16 cellular contexts compared by ENCODE assay signal in genomic region chr18:9806905-9807304, GRCh38.
DNase-seq lines count a peak whose midpoint lies in the region; ATAC-seq, FAIRE-seq and TF ChIP-seq lines count a peak whose summit lies in the region.
"Had no signal": no experiment of that assay in that cellular context is flagged by ENCODE, and none has a peak within 500 bp of the region (broad histone marks: within the 10 kb centered on the region; RNA-seq: fewer than 3 reads in every experiment).

No MANE protein-coding gene starts in this region.

- no peaks in the 10 kb centered on the region; a peak in 1 of 5 replicates for H3K27me3 ChIP-seq in HepG2 (ENCODE audit: control insufficient read depth in 1 of 2, insufficient read depth in 2 of 2, low read length in 2 of 2)
- no peaks in the 10 kb centered on the region for H3K27me3 ChIP-seq in sigmoid colon
- H3K27me3 ChIP-seq: BLaER1 treated with 17β-estradiol and CSF1 and Interleukin-3, amounts not matched to agents 10 nM and 100 nM had no signal

- no peak; a peak in 1 of 4 replicates for TF ChIP-seq POLR2A in HepG2 (IDR thresholded peaks at IDR 0.05; ENCODE audit: insufficient read depth in 1 of 2, low read depth in 2 of 2, low read length in 2 of 2)
- TF ChIP-seq POLR2A in sigmoid colon (IDR thresholded peaks at IDR 0.05): no peak

- no peak for TF ChIP-seq CTCF in CD14-positive monocyte (IDR thresholded peaks at IDR 0.05)
- no peak for TF ChIP-seq CTCF in chondrocyte (IDR thresholded peaks at IDR 0.05)
- no peak for TF ChIP-seq CTCF in HepG2 (CRISPR knock-in tag; IDR thresholded peaks at IDR 0.05)
- no peak for TF ChIP-seq CTCF in sigmoid colon (IDR thresholded peaks at IDR 0.05)

- WGBS in HepG2 (ENCODE audit: low lambda C conversion rate): 0% methylated on average over 6 of the region's 9 CpGs
- 36 to 74% methylated on average over 9 of the region's 9 CpGs for WGBS in sigmoid colon, 2 donors

- H3K4me3 ChIP-seq in HepG2 (replicated peaks in 1 of 3; ENCODE audit: insufficient read depth in 1 of 3, low read depth in 2 of 3, low read length in 3 of 3): peak overlapping the region in 1 of 3 experiments; percentile 32; a peak in 2 of 6 replicates
- H3K4me3 ChIP-seq in sigmoid colon: no peak overlapping the region
- H3K4me3 ChIP-seq: BLaER1 treated with 17β-estradiol and CSF1 and Interleukin-3, amounts not matched to agents 10 nM and 100 nM had no signal

- H3K9ac ChIP-seq in HepG2 (ENCODE audit: insufficient read depth, low read depth, low read length): no peak overlapping the region
- H3K9ac ChIP-seq: BLaER1 treated with 17β-estradiol and CSF1 and Interleukin-3, amounts not matched to agents 10 nM and 100 nM had no signal

- H3K9me3 ChIP-seq in HepG2 (ENCODE audit: low read length) (no peaks in the 10 kb centered on the region), sigmoid colon (no peaks in the 10 kb centered on the region)

- H3K27me3 Mint-ChIP-seq in CD14-positive monocyte (ENCODE audit: low read depth in 3 of 3) (no peaks in the 10 kb centered on the region), chondrocyte (ENCODE audit: low read depth) (no peaks in the 10 kb centered on the region)
- H3K27me3 Mint-ChIP-seq in naive thymus-derived CD8-positive, alpha-beta T cell: peaks cover 1 to 30% (median 12%) of the 10 kb centered on the region in 5 donors

- H2AFZ ChIP-seq in HepG2 (ENCODE audit: low read length): no peak overlapping the region

- H3K9me3 Mint-ChIP-seq in CD14-positive monocyte (peaks cover 0 to 3% (median 0%) of the 10 kb centered on the region in 7 donors), chondrocyte (ENCODE audit: low read depth) (peaks cover 2% of the 10 kb centered on the region)
- H3K9me3 Mint-ChIP-seq in naive thymus-derived CD8-positive, alpha-beta T cell: peaks cover 0 to 6% (median 1%) of the 10 kb centered on the region in 9 donors

- TF ChIP-seq EP300 in HepG2 (IDR thresholded peaks at IDR 0.05; ENCODE audit: low read depth in 2 of 2, low read length in 2 of 2) (peak in 1 of 2 experiments; percentile 64; a peak in 1 of 4 replicates), HepG2 (CRISPR knock-in tag; IDR thresholded peaks at IDR 0.05; ENCODE audit: borderline replicate concordance) (no peak), sigmoid colon (IDR thresholded peaks at IDR 0.05) (no peak)

- H3K36me3 Mint-ChIP-seq in CD14-positive monocyte: peaks cover 38 to 69% of the 10 kb centered on the region in 2 donors
- peaks cover 6% of the 10 kb centered on the region for H3K36me3 Mint-ChIP-seq in chondrocyte (ENCODE audit: low read depth)
- H3K36me3 Mint-ChIP-seq in naive thymus-derived CD8-positive, alpha-beta T cell: no peaks in the 10 kb centered on the region

- DNase-seq in CD14-positive monocyte (ENCODE audit: low spot score): no peak
- no peak for DNase-seq in chondrocyte (ENCODE audit: low spot score)
- peak; percentile 75 for DNase-seq in HepG2 (ENCODE audit: low spot score)
- DNase-seq in sigmoid colon: no peak
- DNase-seq in NCI-H510A treated with DMSO at 0.1 percent for 48 hours (lab: John Stamatoyannopoulos, UW): no peak
- DNase-seq in naive thymus-derived CD8-positive, alpha-beta T cell: no peak
- DNase-seq in Kasumi-1 (lab: John Stamatoyannopoulos, UW): no peak
- DNase-seq: 8988T, EL, H7, IMR-90, NCI-H1417, NCI-H187 treated with DMSO at 0.1 percent for 48 hours, PC-3 had no signal

- intact Hi-C loops in CD14-positive monocyte (cut with micrococcal nuclease) (loop anchor here in 1 of 2 donors (10.0 kb wide), 1 partner anchor 192 kb away; the partner anchor contains the start of gene PPP4R1), HepG2 (cut with micrococcal nuclease; ENCODE audit: unreplicated experiment) (loop anchor here (5.0 kb wide), 1 partner anchor 110 kb away; no protein-coding TSS in a partner anchor), sigmoid colon (cut with DNase I) (no loop called here)

- peaks cover 32% of the 10 kb centered on the region for H3K4me1 Mint-ChIP-seq in CD14-positive monocyte
- peaks cover 75% of the 10 kb centered on the region for H3K4me1 Mint-ChIP-seq in chondrocyte (ENCODE audit: low read depth)
- no peaks in the 10 kb centered on the region for H3K4me1 Mint-ChIP-seq in naive thymus-derived CD8-positive, alpha-beta T cell

- 0 out of 2 replicates have a peak, but pooled peaks have one; percentile 17 for TF ChIP-seq RAD21 in HepG2 (CRISPR knock-in tag; IDR thresholded peaks at IDR 0.05)

- ATAC-seq in HepG2 (peak; percentile 65), GM18867 (IDR thresholded peaks at IDR 0.05; ENCODE audit: unreplicated experiment) (no peak)
- no peak for ATAC-seq in naive thymus-derived CD8-positive, alpha-beta T cell
- ATAC-seq: PC-3 had no signal

- peak overlapping the region; percentile 49 for H3K27ac ChIP-seq in HepG2 (ENCODE audit: extremely low read length, insufficient read depth, low read length)
- peak overlapping the region; percentile 74 to 81 (median 79) for H3K27ac ChIP-seq in sigmoid colon
- H3K27ac ChIP-seq: BLaER1 treated with 17β-estradiol and CSF1 and Interleukin-3, amounts not matched to agents 10 nM and 100 nM had no signal

- H3K27ac Mint-ChIP-seq in CD14-positive monocyte: peak overlapping the region in 4 of 7 donors; percentile 6 to 69 (median 37)
- H3K27ac Mint-ChIP-seq in chondrocyte (ENCODE audit: unreplicated experiment): peak overlapping the region; percentile 96
- H3K27ac Mint-ChIP-seq in naive thymus-derived CD8-positive, alpha-beta T cell: no peak overlapping the region

- H3K36me3 ChIP-seq in HepG2 (replicated peaks in 1 of 2; ENCODE audit: control insufficient read depth in 1 of 2, insufficient read depth in 2 of 2, low read length in 2 of 2): no peaks in the 10 kb centered on the region
- H3K36me3 ChIP-seq in sigmoid colon: no peaks in the 10 kb centered on the region

- peak overlapping the region; percentile 56 for H3K4me2 ChIP-seq in HepG2 (ENCODE audit: low read depth, low read length)
- H3K4me2 ChIP-seq: BLaER1 treated with 17β-estradiol and CSF1 and Interleukin-3, amounts not matched to agents 10 nM and 100 nM had no signal

- CTCF ChIA-PET in HepG2 (lab: Yijun Ruan, JAX; ENCODE audit: low intra/inter-chr PET ratio, low total read pairs): no interaction called here

- in situ Hi-C loops in HepG2 (cut with HindIII; ENCODE audit: extremely low pct_ligation_motif_present, low pct_unique_long_range_greater_than_20kb): loop anchor here (10.0 kb wide), 1 partner anchor 118 kb away; no protein-coding TSS in a partner anchor

- POLR2A ChIA-PET in HepG2 (lab: Yijun Ruan, JAX): interaction anchor here (0.7 to 1.4 kb wide), 5 partner anchors 9 to 231 kb away, joined by 3 to 5 read pairs (median 3); partner anchors contain the start of gene VAPA
- POLR2A ChIA-PET in naive thymus-derived CD8-positive, alpha-beta T cell (lab: Charles Lee): no interaction called here

- no peaks in the 10 kb centered on the region for H3K79me2 ChIP-seq in HepG2 (ENCODE audit: insufficient read depth, low read length)

- FAIRE-seq in HepG2 (lab: Jason Lieb, UNC): peak; percentile 50

- H4K20me1 ChIP-seq in HepG2 (ENCODE audit: insufficient read depth, low read length): no peaks in the 10 kb centered on the region

- H3K4me1 ChIP-seq in HepG2 (ENCODE audit: insufficient read depth, low read length): peaks cover 86% of the 10 kb centered on the region
- H3K4me1 ChIP-seq in sigmoid colon: peaks cover 0 to 74% (median 63%) of the 10 kb centered on the region in 4 donors

- no peak overlapping the region for H3K4me3 Mint-ChIP-seq in CD14-positive monocyte
- H3K4me3 Mint-ChIP-seq in chondrocyte (ENCODE audit: unreplicated experiment): no peak overlapping the region
- no peak overlapping the region for H3K4me3 Mint-ChIP-seq in naive thymus-derived CD8-positive, alpha-beta T cell

- BruUV-seq in HepG2 (replicated peaks; lab: Mats Ljungman, UMichigan): no TSS peak

TF ChIP-seq in HepG2, 621 proteins besides CTCF, POLR2A, EP300 and RAD21 (continues in another document):
- 0 out of 2 replicates have a peak, but pooled peaks have one; percentile 0 for TF ChIP-seq CEBPB (IDR thresholded peaks at IDR 0.05; ENCODE audit: borderline replicate concordance, low read depth, low read length)
- TF ChIP-seq SOX5 (CRISPR knock-in tag; IDR thresholded peaks at IDR 0.05; ENCODE audit: borderline replicate concordance): peak; percentile 26; the same call in 1 of the 2 replicates
- no peak for TF ChIP-seq RFX5 (IDR thresholded peaks at IDR 0.05; ENCODE audit: low read depth, low read length)
- TF ChIP-seq TIGD3 (CRISPR knock-in tag; IDR thresholded peaks at IDR 0.05; ENCODE audit: borderline replicate concordance): no peak
- TF ChIP-seq ZSCAN25 (CRISPR knock-in tag; IDR thresholded peaks at IDR 0.05): 0 out of 2 replicates have a peak, but pooled peaks have one; percentile 51
- TF ChIP-seq RFX3 (CRISPR knock-in tag; IDR thresholded peaks at IDR 0.05): no peak
- TF ChIP-seq ZNF12 (CRISPR knock-in tag; IDR thresholded peaks at IDR 0.05): no peak
- TF ChIP-seq TBX2 (CRISPR knock-in tag; IDR thresholded peaks at IDR 0.05; ENCODE audit: borderline replicate concordance): peak; percentile 67

Comparison
In these comparisons a context has a peak if more than half of its experiments do, and no peak if none do; other contexts are left out.
1. H3K27ac Mint-ChIP-seq: peak in CD14-positive monocyte (4 of 7) and chondrocyte (single experiment); none in naive thymus-derived CD8-positive, alpha-beta T cell (0 of 10).